ENCODE assay signal across 3 cellular contexts in the genomic region with DNA sequence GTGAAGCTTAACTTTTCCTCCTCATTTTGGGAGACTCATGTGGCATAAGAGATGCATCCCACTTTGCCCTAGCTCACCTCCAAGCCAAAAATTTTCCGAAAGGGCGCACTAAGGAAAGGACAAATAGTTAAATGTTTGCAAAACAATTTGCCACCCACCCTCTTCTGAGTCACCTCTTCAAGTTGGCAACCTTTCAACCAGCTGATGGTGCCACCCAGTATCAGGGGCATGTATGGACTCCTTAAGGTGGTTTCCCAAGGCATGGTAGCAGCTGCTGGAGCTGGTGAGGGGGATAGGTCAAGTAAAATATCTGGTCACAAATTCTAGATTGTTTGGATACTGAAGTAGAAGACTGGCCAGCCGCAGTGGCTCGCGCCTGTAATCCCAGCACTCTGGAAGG.
TF ChIP-seq lines count a peak whose summit lies in the region.

No MANE protein-coding gene starts in this region.

TF ChIP-seq in A549, 52 proteins besides CTCF, POLR2A, EP300 and RAD21 (continues in another document):
- 0 out of 3 replicates have a peak, but pooled peaks have one; percentile 33 for TF ChIP-seq BCL3 (IDR thresholded peaks at IDR 0.05)
- no peak for TF ChIP-seq CHD2 (IDR thresholded peaks at IDR 0.05; ENCODE audit: low read length, partially characterized antibody)
- TF ChIP-seq HOXB13 (CRISPR knock-in tag; IDR thresholded peaks at IDR 0.05; ENCODE audit: low read depth), result no peak
- TF ChIP-seq MAZ (IDR thresholded peaks at IDR 0.05; ENCODE audit: borderline replicate concordance, low read depth, low read length), result no peak
- no peak for TF ChIP-seq RNF2 (IDR thresholded peaks at IDR 0.05; ENCODE audit: borderline replicate concordance, low read depth)
- peak; percentile 87 for TF ChIP-seq GATA3 (IDR thresholded peaks at IDR 0.05; ENCODE audit: borderline replicate concordance)
- peak; percentile 87 for TF ChIP-seq MAX (IDR thresholded peaks at IDR 0.05)
- TF ChIP-seq NPAS2 (CRISPR knock-in tag; IDR thresholded peaks at IDR 0.05; ENCODE audit: borderline replicate concordance), result no peak
- TF ChIP-seq RCOR1 (IDR thresholded peaks at IDR 0.05; ENCODE audit: low read depth, low read length), result no peak
- TF ChIP-seq, protein P1, sequence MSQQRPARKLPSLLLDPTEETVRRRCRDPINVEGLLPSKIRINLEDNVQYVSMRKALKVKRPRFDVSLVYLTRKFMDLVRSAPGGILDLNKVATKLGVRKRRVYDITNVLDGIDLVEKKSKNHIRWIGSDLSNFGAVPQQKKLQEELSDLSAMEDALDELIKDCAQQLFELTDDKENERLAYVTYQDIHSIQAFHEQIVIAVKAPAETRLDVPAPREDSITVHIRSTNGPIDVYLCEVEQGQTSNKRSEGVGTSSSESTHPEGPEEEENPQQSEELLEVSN (IDR thresholded peaks at IDR 0.05; ENCODE audit: borderline replicate concordance, low read depth), result peak; percentile 49; the same call in 1 of the 2 replicates
- no peak for TF ChIP-seq HEYL (CRISPR knock-in tag; IDR thresholded peaks at IDR 0.05)
- peak; percentile 77 for TF ChIP-seq FOSL2 (IDR thresholded peaks at IDR 0.05)
- peak; percentile 90 for TF ChIP-seq FOSL2 (CRISPR knock-in tag; IDR thresholded peaks at IDR 0.05)
- TF ChIP-seq JUNB (IDR thresholded peaks at IDR 0.05), result peak; percentile 67; the same call in 1 of the 2 replicates
- TF ChIP-seq CBX2 (IDR thresholded peaks at IDR 0.05; ENCODE audit: borderline replicate concordance, low read depth), result no peak
- TF ChIP-seq EHF (CRISPR knock-in tag; IDR thresholded peaks at IDR 0.05), result no peak
- no peak for TF ChIP-seq BHLHE40 (IDR thresholded peaks at IDR 0.05; ENCODE audit: low read depth, low read length)
- no peak for TF ChIP-seq FOXS1 (CRISPR knock-in tag; IDR thresholded peaks at IDR 0.05)
- TF ChIP-seq HOXB5 (CRISPR knock-in tag; IDR thresholded peaks at IDR 0.05), result peak; percentile 68; the same call in 1 of the 2 replicates
- TF ChIP-seq TP53 (CRISPR knock-in tag; IDR thresholded peaks at IDR 0.05), result no peak
- no peak for TF ChIP-seq KDM1A (IDR thresholded peaks at IDR 0.05; ENCODE audit: low read depth)
- TF ChIP-seq ZNF302 (CRISPR knock-in tag; IDR thresholded peaks at IDR 0.05), result no peak
- peak; percentile 28 to 80; a peak in 2 of 4 replicates for TF ChIP-seq CEBPB (IDR thresholded peaks at IDR 0.05)
- no peak for TF ChIP-seq SREBF2 (IDR thresholded peaks at IDR 0.05)

TF ChIP-seq in IMR-90, 13 proteins besides CTCF, POLR2A, EP300 and RAD21:
- TF ChIP-seq SMC3 (IDR thresholded peaks at IDR 0.05; ENCODE audit: low read depth, low read length) (no peak), FOS (IDR thresholded peaks at IDR 0.05; ENCODE audit: low read depth, low read length) (no peak), MAFK (IDR thresholded peaks at IDR 0.05; ENCODE audit: low read depth, low read length) (no peak), MXI1 (IDR thresholded peaks at IDR 0.05; ENCODE audit: borderline replicate concordance, low read depth, low read length) (no peak), RFX5 (IDR thresholded peaks at IDR 0.05; ENCODE audit: low read depth, low read length) (no peak), ELK1 (IDR thresholded peaks at IDR 0.05; ENCODE audit: borderline replicate concordance, low read depth, low read length) (no peak), NFE2L2 (IDR thresholded peaks at IDR 0.05; ENCODE audit: low read depth, low read length) (no peak), CHD1 (IDR thresholded peaks at IDR 0.05; ENCODE audit: low read depth, low read length) (no peak)
- TF ChIP-seq, protein P2, sequence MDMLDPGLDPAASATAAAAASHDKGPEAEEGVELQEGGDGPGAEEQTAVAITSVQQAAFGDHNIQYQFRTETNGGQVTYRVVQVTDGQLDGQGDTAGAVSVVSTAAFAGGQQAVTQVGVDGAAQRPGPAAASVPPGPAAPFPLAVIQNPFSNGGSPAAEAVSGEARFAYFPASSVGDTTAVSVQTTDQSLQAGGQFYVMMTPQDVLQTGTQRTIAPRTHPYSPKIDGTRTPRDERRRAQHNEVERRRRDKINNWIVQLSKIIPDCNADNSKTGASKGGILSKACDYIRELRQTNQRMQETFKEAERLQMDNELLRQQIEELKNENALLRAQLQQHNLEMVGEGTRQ (IDR thresholded peaks at IDR 0.05; ENCODE audit: low read depth, low read length), result no peak
TF ChIP-seq in IMR-90: peak in this region for 0.

TF ChIP-seq in HEK293T, 16 proteins besides CTCF, POLR2A, EP300 and RAD21:
- TF ChIP-seq, protein P3, sequence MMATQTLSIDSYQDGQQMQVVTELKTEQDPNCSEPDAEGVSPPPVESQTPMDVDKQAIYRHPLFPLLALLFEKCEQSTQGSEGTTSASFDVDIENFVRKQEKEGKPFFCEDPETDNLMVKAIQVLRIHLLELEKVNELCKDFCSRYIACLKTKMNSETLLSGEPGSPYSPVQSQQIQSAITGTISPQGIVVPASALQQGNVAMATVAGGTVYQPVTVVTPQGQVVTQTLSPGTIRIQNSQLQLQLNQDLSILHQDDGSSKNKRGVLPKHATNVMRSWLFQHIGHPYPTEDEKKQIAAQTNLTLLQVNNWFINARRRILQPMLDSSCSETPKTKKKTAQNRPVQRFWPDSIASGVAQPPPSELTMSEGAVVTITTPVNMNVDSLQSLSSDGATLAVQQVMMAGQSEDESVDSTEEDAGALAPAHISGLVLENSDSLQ (IDR thresholded peaks at IDR 0.05), result no peak
- TF ChIP-seq ARNT (IDR thresholded peaks at IDR 0.05) (no peak), HDGF (IDR thresholded peaks at IDR 0.05; ENCODE audit: borderline replicate concordance) (no peak), LEF1 (IDR thresholded peaks at IDR 0.05; ENCODE audit: borderline replicate concordance) (no peak), CTBP1 (IDR thresholded peaks at IDR 0.05; ENCODE audit: borderline replicate concordance) (no peak), FOXK2 (IDR thresholded peaks at IDR 0.05) (no peak), TARDBP (IDR thresholded peaks at IDR 0.05) (no peak), FOXA1 (IDR thresholded peaks at IDR 0.05) (no peak), NFRKB (IDR thresholded peaks at IDR 0.05) (no peak), SP1 (IDR thresholded peaks at IDR 0.05) (no peak), ELF4 (IDR thresholded peaks at IDR 0.05) (no peak), L3MBTL2 (conservative IDR thresholded peaks at IDR 0.05) (no peak), SUZ12 (IDR thresholded peaks at IDR 0.05) (no peak), BHLHE40 (IDR thresholded peaks at IDR 0.05; ENCODE audit: borderline replicate concordance) (no peak), FOXM1 (IDR thresholded peaks at IDR 0.05; ENCODE audit: borderline replicate concordance) (no peak), ZNF384 (IDR thresholded peaks at IDR 0.05) (no peak)
TF ChIP-seq in HEK293T: peak in this region for 0.
